8 cellular contexts compared by ENCODE assay signal in the genomic region with DNA sequence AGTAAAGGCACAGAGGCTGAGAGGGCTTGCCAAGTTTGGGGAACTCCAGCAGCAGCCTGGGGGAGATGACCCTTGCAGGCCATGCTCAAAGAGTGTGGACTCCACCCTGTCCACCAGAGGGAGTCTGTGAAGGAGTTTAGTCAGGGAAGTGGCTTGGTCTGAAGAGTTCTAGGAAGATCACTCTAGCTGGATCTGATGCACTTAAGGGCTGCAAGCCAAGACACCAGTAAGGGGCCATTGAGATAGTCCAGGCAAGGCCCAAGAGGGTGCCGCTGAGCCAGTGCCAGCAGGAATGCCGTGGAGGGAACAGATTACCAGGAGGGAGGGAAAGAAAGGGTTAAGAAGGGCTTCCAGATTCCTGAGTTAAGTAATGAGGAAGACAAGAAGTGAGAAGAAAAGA.
DNase-seq lines count a peak whose midpoint lies in the region; ATAC-seq lines count a peak whose summit lies in the region.

No MANE protein-coding gene starts in this region.

- peaks cover 6% of the 10 kb centered on the region for H3K36me3 ChIP-seq in CD4-positive, alpha-beta memory T cell (ENCODE audit: insufficient read depth, low read length)

- H3K4me3 ChIP-seq in CD4-positive, alpha-beta memory T cell (ENCODE audit: low read length in 2 of 2): no peak overlapping the region

- peaks cover 22 to 26% of the 10 kb centered on the region in 2 donors for H3K36me3 Mint-ChIP-seq in CD4-positive, alpha-beta memory T cell

- H3K27me3 Mint-ChIP-seq in CD4-positive, alpha-beta memory T cell: no peaks in the 10 kb centered on the region

- ATAC-seq in GM18517 (IDR thresholded peaks at IDR 0.05; ENCODE audit: unreplicated experiment) (peak; percentile 79), HG02938 (IDR thresholded peaks at IDR 0.05; ENCODE audit: unreplicated experiment) (peak; percentile 95)

- POLR2A ChIA-PET in CD4-positive, alpha-beta memory T cell (lab: Charles Lee; ENCODE audit: partially characterized antibody): no interaction called here

- H3K27ac Mint-ChIP-seq in CD4-positive, alpha-beta memory T cell: peak overlapping the region in 1 of 7 donors; percentile 58

- intact Hi-C loops in CD4-positive, alpha-beta memory T cell (cut with micrococcal nuclease): loop anchor here (5.0 kb wide), 2 partner anchors 196 to 1476 kb away; no protein-coding TSS in a partner anchor
- intact Hi-C loops in head of caudate nucleus (cut with DNase I): no loop called here

- H3K9me3 Mint-ChIP-seq in CD4-positive, alpha-beta memory T cell: no peaks in the 10 kb centered on the region

- CTCF ChIA-PET in CD4-positive, alpha-beta memory T cell (lab: Charles Lee; ENCODE audit: partially characterized antibody): interaction anchor here (1.4 to 2.1 kb wide), 3 partner anchors 9 to 11 kb away, joined by 5 to 11 read pairs (median 7); no protein-coding TSS in a partner anchor

- H3K27me3 ChIP-seq in CD4-positive, alpha-beta memory T cell (ENCODE audit: insufficient read depth, low read length): no peaks in the 10 kb centered on the region

- H3K9me3 ChIP-seq in CD4-positive, alpha-beta memory T cell (ENCODE audit: control insufficient read depth in 1 of 2, low read length in 2 of 2): no peaks in the 10 kb centered on the region

- no peak overlapping the region for H3K4me3 Mint-ChIP-seq in CD4-positive, alpha-beta memory T cell

- H3K27ac ChIP-seq in CD4-positive, alpha-beta memory T cell (ENCODE audit: low read depth, low read length): no peak overlapping the region

- DNase-seq in CD4-positive, alpha-beta memory T cell: peak in 3 of 5 donors; percentile 1 to 9 (median 3)
- peak; percentile 62 for DNase-seq in NCI-H748 treated with DMSO at 0.1 percent for 48 hours (lab: John Stamatoyannopoulos, UW)
- DNase-seq in activated T-cell treated with anti-CD3 and anti-CD28 coated beads, Interleukin-2, amount 50 U/mL, for 48 hours: peak; percentile 60 to 65
- DNase-seq in head of caudate nucleus: peak in 24 of 42 donors; percentile 13 to 63 (median 30)
- DNase-seq in renal cortical epithelial cell (ENCODE audit: low read depth): peak; percentile 69
- no peak for DNase-seq in middle frontal gyrus (ENCODE audit: extremely low spot score, low spot score)

- H3K4me1 ChIP-seq in CD4-positive, alpha-beta memory T cell (ENCODE audit: insufficient read depth, low read length): no peaks in the 10 kb centered on the region

- H3K4me1 Mint-ChIP-seq in CD4-positive, alpha-beta memory T cell: no peaks in the 10 kb centered on the region
